16 cellular contexts compared by ENCODE assay signal in genomic region chr6:73299171-73300073, GRCh38. TPM values are rescaled to one million over a fixed set of nuclear protein-coding genes. Genes with fewer than 3 reads are reported as not detected.
DNase-seq lines count a peak whose midpoint lies in the region; ATAC-seq and TF ChIP-seq lines count a peak whose summit lies in the region.
"Had no signal": no experiment of that assay in that cellular context is flagged by ENCODE, and none has a peak within 500 bp of the region (broad histone marks: within the 10 kb centered on the region; RNA-seq: fewer than 3 reads in every experiment).

No MANE protein-coding gene starts in this region.

- H3K27me3 Mint-ChIP-seq in neural progenitor cell (ENCODE audit: insufficient read depth, low read depth) = no peaks in the 10 kb centered on the region
- H3K27me3 Mint-ChIP-seq: dendritic cell treated with granulocyte-macrophage colony-stimulating factor and Interleukin-4, amounts not matched to agents 40 ng/mL and 50 ng/mL, for 4 days had no signal

- peaks cover 14% of the 10 kb centered on the region for H3K36me3 Mint-ChIP-seq in neural progenitor cell

- intact Hi-C loops in transverse colon (cut with DNase I; ENCODE audit: low total_unique reads) = no loop called here

- no peak for TF ChIP-seq EP300 in transverse colon (IDR thresholded peaks at IDR 0.05; ENCODE audit: low read depth)

- H3K4me1 ChIP-seq in neural progenitor cell (no peaks in the 10 kb centered on the region), transverse colon (no peaks in the 10 kb centered on the region)

- TF ChIP-seq POLR2A in transverse colon (IDR thresholded peaks at IDR 0.05) = no peak

- no peak overlapping the region for H3K9ac ChIP-seq in neural progenitor cell

- ATAC-seq in SK-N-SH treated with all-trans-retinoic acid at 6 μM for 48 hours = peak; percentile 70
- no peak for ATAC-seq in GM21526 (IDR thresholded peaks at IDR 0.05; ENCODE audit: low FRiP score, unreplicated experiment)

- H3K4me1 Mint-ChIP-seq in neural progenitor cell = no peaks in the 10 kb centered on the region

- H3K36me3 ChIP-seq in neural progenitor cell (no peaks in the 10 kb centered on the region), transverse colon (no peaks in the 10 kb centered on the region)

- DNase-seq in fibroblast of the aortic adventitia (ENCODE audit: low read depth) (no peak), neural progenitor cell (ENCODE audit: low spot score) (no peak), transverse colon (no peak), Kasumi-1 (lab: John Stamatoyannopoulos, UW) (no peak)
- no peak for DNase-seq in stimulated activated CD4-positive, alpha-beta T cell treated with anti-CD3 and anti-CD28 coated beads, Interleukin-12 subunit alpha, Interleukin-12 subunit beta, amount 100 ng/mL, for 4 hours
- DNase-seq in stimulated activated CD4-positive, alpha-beta T cell treated with anti-CD3 and anti-CD28 coated beads, Interleukin-15, amount 100 ng/mL, for 24 hours = no peak
- DNase-seq: activated CD4-positive, alpha-beta T cell treated with anti-CD3 and anti-CD28 coated beads, Interleukin-2, amount 50 U/mL, for 1 hour; activated naive CD4-positive, alpha-beta T cell; Calu3; NCI-H69; SW 1271 had no signal

- H3K27me3 ChIP-seq in neural progenitor cell (no peaks in the 10 kb centered on the region), transverse colon (no peaks in the 10 kb centered on the region)

- 77 to 80% methylated on average over 1 to 31 of the region's 52 CpGs for WGBS in transverse colon (ENCODE audit: low coverage in 1 of 2), 2 donors

- H3K27ac ChIP-seq in neural progenitor cell (no peak overlapping the region), transverse colon (no peak overlapping the region)

- H3K4me2 ChIP-seq in neural progenitor cell = no peak overlapping the region

- no peak overlapping the region for H3K4me3 Mint-ChIP-seq in neural progenitor cell
- H3K4me3 Mint-ChIP-seq: dendritic cell treated with granulocyte-macrophage colony-stimulating factor and Interleukin-4, amounts not matched to agents 40 ng/mL and 50 ng/mL, for 4 days had no signal

- no peaks in the 10 kb centered on the region for H3K9me3 ChIP-seq in neural progenitor cell (ENCODE audit: low read depth)
- no peaks in the 10 kb centered on the region for H3K9me3 ChIP-seq in transverse colon

- H3F3A ChIP-seq in neural progenitor cell (ENCODE audit: low read depth) = no peaks in the 10 kb centered on the region

- in situ Hi-C loops in transverse colon (cut with MboI; ENCODE audit: low pct_ligation_motif_present in 1 of 4, low pct_unique_long_range_greater_than_20kb in 1 of 4, low sequenced_read_pairs in 3 of 4) = no loop called here

- no peaks in the 10 kb centered on the region for H4K20me1 ChIP-seq in neural progenitor cell (ENCODE audit: low read depth)

- no peak overlapping the region for H2AFZ ChIP-seq in neural progenitor cell (replicated peaks)

- H3K79me2 ChIP-seq in neural progenitor cell (ENCODE audit: low read depth) = peaks cover 32% of the 10 kb centered on the region

- H3K9me3 Mint-ChIP-seq in neural progenitor cell = peaks cover 8% of the 10 kb centered on the region
- H3K9me3 Mint-ChIP-seq: dendritic cell treated with granulocyte-macrophage colony-stimulating factor and Interleukin-4, amounts not matched to agents 40 ng/mL and 50 ng/mL, for 4 days had no signal

- peak overlapping the region; percentile 32 for H3K4me3 ChIP-seq in fibroblast of the aortic adventitia (ENCODE audit: low read depth, low read length)
- no peak overlapping the region for H3K4me3 ChIP-seq in neural progenitor cell
- peak overlapping the region in 3 of 4 donors; percentile 14 to 37 (median 16) for H3K4me3 ChIP-seq in transverse colon

- no peak for TF ChIP-seq CTCF in fibroblast of the aortic adventitia (IDR thresholded peaks at IDR 0.05; ENCODE audit: insufficient read depth, low read length)
- no peak for TF ChIP-seq CTCF in neural progenitor cell (IDR thresholded peaks at IDR 0.05)
- no peak for TF ChIP-seq CTCF in transverse colon (IDR thresholded peaks at IDR 0.05)

- H3K27ac Mint-ChIP-seq in neural progenitor cell = peak overlapping the region; percentile 92
- H3K27ac Mint-ChIP-seq: dendritic cell treated with granulocyte-macrophage colony-stimulating factor and Interleukin-4, amounts not matched to agents 40 ng/mL and 50 ng/mL, for 4 days had no signal

TF ChIP-seq in SK-N-SH treated with all-trans-retinoic acid at 6 μM for 48 hours, 23 proteins besides CTCF, POLR2A, EP300 and RAD21:
- TF ChIP-seq, protein P1, sequence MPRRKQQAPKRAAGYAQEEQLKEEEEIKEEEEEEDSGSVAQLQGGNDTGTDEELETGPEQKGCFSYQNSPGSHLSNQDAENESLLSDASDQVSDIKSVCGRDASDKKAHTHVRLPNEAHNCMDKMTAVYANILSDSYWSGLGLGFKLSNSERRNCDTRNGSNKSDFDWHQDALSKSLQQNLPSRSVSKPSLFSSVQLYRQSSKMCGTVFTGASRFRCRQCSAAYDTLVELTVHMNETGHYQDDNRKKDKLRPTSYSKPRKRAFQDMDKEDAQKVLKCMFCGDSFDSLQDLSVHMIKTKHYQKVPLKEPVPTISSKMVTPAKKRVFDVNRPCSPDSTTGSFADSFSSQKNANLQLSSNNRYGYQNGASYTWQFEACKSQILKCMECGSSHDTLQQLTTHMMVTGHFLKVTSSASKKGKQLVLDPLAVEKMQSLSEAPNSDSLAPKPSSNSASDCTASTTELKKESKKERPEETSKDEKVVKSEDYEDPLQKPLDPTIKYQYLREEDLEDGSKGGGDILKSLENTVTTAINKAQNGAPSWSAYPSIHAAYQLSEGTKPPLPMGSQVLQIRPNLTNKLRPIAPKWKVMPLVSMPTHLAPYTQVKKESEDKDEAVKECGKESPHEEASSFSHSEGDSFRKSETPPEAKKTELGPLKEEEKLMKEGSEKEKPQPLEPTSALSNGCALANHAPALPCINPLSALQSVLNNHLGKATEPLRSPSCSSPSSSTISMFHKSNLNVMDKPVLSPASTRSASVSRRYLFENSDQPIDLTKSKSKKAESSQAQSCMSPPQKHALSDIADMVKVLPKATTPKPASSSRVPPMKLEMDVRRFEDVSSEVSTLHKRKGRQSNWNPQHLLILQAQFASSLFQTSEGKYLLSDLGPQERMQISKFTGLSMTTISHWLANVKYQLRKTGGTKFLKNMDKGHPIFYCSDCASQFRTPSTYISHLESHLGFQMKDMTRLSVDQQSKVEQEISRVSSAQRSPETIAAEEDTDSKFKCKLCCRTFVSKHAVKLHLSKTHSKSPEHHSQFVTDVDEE (CRISPR knock-in tag; IDR thresholded peaks at IDR 0.05) = no peak
- TF ChIP-seq RARB (CRISPR knock-in tag; IDR thresholded peaks at IDR 0.05) = no peak
- TF ChIP-seq ZNF8 (CRISPR knock-in tag; IDR thresholded peaks at IDR 0.05) = no peak
- TF ChIP-seq ZNF70 (CRISPR knock-in tag; IDR thresholded peaks at IDR 0.05) = no peak
- TF ChIP-seq, protein P2, sequence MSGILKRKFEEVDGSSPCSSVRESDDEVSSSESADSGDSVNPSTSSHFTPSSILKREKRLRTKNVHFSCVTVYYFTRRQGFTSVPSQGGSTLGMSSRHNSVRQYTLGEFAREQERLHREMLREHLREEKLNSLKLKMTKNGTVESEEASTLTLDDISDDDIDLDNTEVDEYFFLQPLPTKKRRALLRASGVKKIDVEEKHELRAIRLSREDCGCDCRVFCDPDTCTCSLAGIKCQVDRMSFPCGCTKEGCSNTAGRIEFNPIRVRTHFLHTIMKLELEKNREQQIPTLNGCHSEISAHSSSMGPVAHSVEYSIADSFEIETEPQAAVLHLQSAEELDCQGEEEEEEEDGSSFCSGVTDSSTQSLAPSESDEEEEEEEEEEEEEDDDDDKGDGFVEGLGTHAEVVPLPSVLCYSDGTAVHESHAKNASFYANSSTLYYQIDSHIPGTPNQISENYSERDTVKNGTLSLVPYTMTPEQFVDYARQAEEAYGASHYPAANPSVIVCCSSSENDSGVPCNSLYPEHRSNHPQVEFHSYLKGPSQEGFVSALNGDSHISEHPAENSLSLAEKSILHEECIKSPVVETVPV (CRISPR knock-in tag; IDR thresholded peaks at IDR 0.05) = no peak
- TF ChIP-seq TOX (CRISPR knock-in tag; IDR thresholded peaks at IDR 0.05; ENCODE audit: borderline replicate concordance) = no peak
- no peak for TF ChIP-seq ZC3H10 (CRISPR knock-in tag; IDR thresholded peaks at IDR 0.05)
- no peak for TF ChIP-seq OSR1 (CRISPR knock-in tag; IDR thresholded peaks at IDR 0.05)
- TF ChIP-seq ARNTL (CRISPR knock-in tag; IDR thresholded peaks at IDR 0.05; ENCODE audit: borderline replicate concordance, low read depth) = no peak
- no peak for TF ChIP-seq BACH2 (CRISPR knock-in tag; IDR thresholded peaks at IDR 0.05; ENCODE audit: borderline replicate concordance)
- TF ChIP-seq ESRRG (CRISPR knock-in tag; IDR thresholded peaks at IDR 0.05) = no peak

RNA-seq across cellular contexts. Expression of gene KHDC1, which starts 36.4 kb away (rescaled TPM):
- 0.16 and 4.5 TPM in 2 replicates for total RNA-seq in fibroblast of the aortic adventitia (ENCODE audit: low replicate concordance)
- total RNA-seq in neural progenitor cell (ENCODE audit: low replicate concordance) = 7.0 and 13.2 TPM in 2 replicates
- 1 to 10 TPM in 2 of 4 donors, not detected in 2; 1.1 to 2.1 TPM for total RNA-seq in transverse colon

RNA-seq across cellular contexts. Expression of gene DPPA5, which starts 54.7 kb away (rescaled TPM):
- not detected in 2 replicates for total RNA-seq in fibroblast of the aortic adventitia (ENCODE audit: low replicate concordance)
- not detected in 2 replicates for total RNA-seq in neural progenitor cell (ENCODE audit: low replicate concordance)
- total RNA-seq in transverse colon = not detected
- total RNA-seq: Calu3, myocyte, subcutaneous adipose tissue had no signal
